ENCODE assay signal across 28 cellular contexts in the genomic region with DNA sequence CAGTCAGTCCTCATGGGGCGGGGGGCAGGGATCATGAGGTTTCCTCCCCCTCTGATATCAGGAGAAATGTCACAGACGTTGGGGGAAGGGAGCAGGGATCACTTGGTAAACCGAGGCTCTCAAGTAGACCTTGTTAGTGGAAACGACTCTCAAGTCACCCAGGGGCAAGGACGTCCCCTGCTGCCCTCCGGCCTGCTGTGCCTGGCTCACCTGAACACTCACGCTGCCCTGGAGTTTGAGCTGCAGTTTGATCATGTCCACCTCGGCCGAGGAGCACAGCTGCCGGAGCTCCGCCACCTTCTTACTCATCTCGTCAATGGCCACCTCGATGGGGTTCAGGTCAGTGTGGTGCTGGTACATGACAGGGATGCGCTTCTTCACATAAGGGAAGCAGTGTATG. TPM values are rescaled to one million over a fixed set of nuclear protein-coding genes. Genes with fewer than 3 reads are reported as not detected.
"Had no signal": no experiment of that assay in that cellular context is flagged by ENCODE, and none has a peak within 500 bp of the region (broad histone marks: within the 10 kb centered on the region; RNA-seq: fewer than 3 reads in every experiment).

No MANE protein-coding gene starts in this region.

- H3K27ac Mint-ChIP-seq: stimulated activated effector memory CD8-positive, alpha-beta T cell treated with anti-CD3 and anti-CD28 coated beads, Interleukin-12 subunit alpha, Interleukin-12 subunit beta, amount 100 ng/mL, for 72 hours; stimulated activated memory B cell treated with anti-CD40 and anti-IgM and Interleukin-4, amounts not matched to agents 10 μg/mL and 1 μg/mL and 100 μg/mL, for 72 hours; stimulated activated naive B cell treated with anti-CD40 and anti-IgM and Interleukin-4, amounts not matched to agents 10 μg/mL and 1 μg/mL and 100 μg/mL, for 72 hours; stimulated activated naive CD8-positive, alpha-beta T cell treated with anti-CD3 and anti-CD28 coated beads, Interleukin-15, Interleukin-2, amounts not matched to agents 100 ng/mL and 50 ng/mL, for 24 hours had no signal

- H3K4me3 ChIP-seq: stomach, suprapubic skin, testis, thoracic aorta, thyroid gland, tibial artery, tibial nerve, transverse colon, upper lobe of left lung, upper lobe of right lung, uterus, vagina had no signal

- H3K27ac ChIP-seq: stomach, suprapubic skin, testis, thoracic aorta, thyroid gland, tibial artery, tibial nerve, transverse colon, upper lobe of left lung, upper lobe of right lung, uterus, vagina had no signal

- ATAC-seq: stimulated activated effector memory CD8-positive, alpha-beta T cell treated with anti-CD3 and anti-CD28 coated beads, Interleukin-12 subunit alpha, Interleukin-12 subunit beta, amount 100 ng/mL, for 72 hours; stimulated activated memory B cell treated with anti-CD40 and anti-IgM and Interleukin-4, amounts not matched to agents 10 μg/mL and 1 μg/mL and 100 μg/mL, for 72 hours; stimulated activated naive B cell treated with anti-CD40 and anti-IgM and Interleukin-4, amounts not matched to agents 10 μg/mL and 1 μg/mL and 100 μg/mL, for 72 hours; stimulated activated naive CD8-positive, alpha-beta T cell treated with anti-CD3 and anti-CD28 coated beads, Interleukin-15, amount 100 ng/mL, for 72 hours; stimulated activated naive CD8-positive, alpha-beta T cell treated with anti-CD3 and anti-CD28 coated beads, Interleukin-15, Interleukin-2, amounts not matched to agents 100 U/mL and 50 U/mL, for 24 hours; upper lobe of right lung had no signal

- H3K27me3 ChIP-seq: stomach, suprapubic skin, testis, thyroid gland, tibial artery, tibial nerve, transverse colon, upper lobe of left lung, upper lobe of right lung, uterus, vagina had no signal

- H3K4me3 Mint-ChIP-seq: stimulated activated effector memory CD8-positive, alpha-beta T cell treated with anti-CD3 and anti-CD28 coated beads, Interleukin-12 subunit alpha, Interleukin-12 subunit beta, amount 100 ng/mL, for 72 hours; stimulated activated memory B cell treated with anti-CD40 and anti-IgM and Interleukin-4, amounts not matched to agents 10 μg/mL and 1 μg/mL and 100 μg/mL, for 72 hours; stimulated activated naive B cell treated with anti-CD40 and anti-IgM and Interleukin-4, amounts not matched to agents 10 μg/mL and 1 μg/mL and 100 μg/mL, for 72 hours; stimulated activated naive CD8-positive, alpha-beta T cell treated with anti-CD3 and anti-CD28 coated beads, Interleukin-15, amount 100 ng/mL, for 72 hours; stimulated activated naive CD8-positive, alpha-beta T cell treated with anti-CD3 and anti-CD28 coated beads, Interleukin-15, Interleukin-2, amounts not matched to agents 100 ng/mL and 50 ng/mL, for 24 hours had no signal

- DNase-seq: stimulated activated CD4-positive, alpha-beta T cell treated with anti-CD3 and anti-CD28 coated beads, Interleukin-2, amount 100 ng/mL, for 24 hours; stimulated activated CD4-positive, alpha-beta T cell treated with anti-CD3 and anti-CD28 coated beads, Interleukin-2, amount 100 ng/mL, for 48 hours; stimulated activated CD4-positive, alpha-beta T cell treated with anti-CD3 and anti-CD28 coated beads, Interleukin-4, amount 100 ng/mL, for 1 hour; stimulated activated CD4-positive, alpha-beta T cell treated with anti-CD3 and anti-CD28 coated beads, Interleukin-4, amount 100 ng/mL, for 24 hours; stimulated activated CD4-positive, alpha-beta T cell treated with anti-CD3 and anti-CD28 coated beads, Interleukin-4, amount 100 ng/mL, for 4 hours; stimulated activated CD8-positive, alpha-beta memory T cell treated with anti-CD3 and anti-CD28 coated beads, Interleukin-4, amount 100 ng/mL, for 48 hours; stimulated activated naive B cell treated with anti-CD40 and anti-IgM and Interleukin-4, amounts not matched to agents 10 μg/mL and 1 μg/mL and 100 μg/mL, for 72 hours; stimulated activated naive CD4-positive, alpha-beta T cell; stimulated activated naive CD4-positive, alpha-beta T cell treated with Interleukin-2 at 50 U/mL for 16 hours; stimulated activated naive CD8-positive, alpha-beta T cell treated with anti-CD3 and anti-CD28 coated beads, Interleukin-15, amount 100 ng/mL, for 72 hours; stimulated activated naive CD8-positive, alpha-beta T cell treated with anti-CD3 and anti-CD28 coated beads, Interleukin-15, Interleukin-2, amounts not matched to agents 100 U/mL and 50 U/mL, for 24 hours; stomach; substantia nigra; testis; thyroid gland; tibial artery; transverse colon; upper lobe of right lung; uterus had no signal

- H3K36me3 ChIP-seq: uterus, vagina had no signal

- H3K9me3 Mint-ChIP-seq: stimulated activated effector memory CD8-positive, alpha-beta T cell treated with anti-CD3 and anti-CD28 coated beads, Interleukin-12 subunit alpha, Interleukin-12 subunit beta, amount 100 ng/mL, for 72 hours; stimulated activated memory B cell treated with anti-CD40 and anti-IgM and Interleukin-4, amounts not matched to agents 10 μg/mL and 1 μg/mL and 100 μg/mL, for 72 hours; stimulated activated naive B cell treated with anti-CD40 and anti-IgM and Interleukin-4, amounts not matched to agents 10 μg/mL and 1 μg/mL and 100 μg/mL, for 72 hours; stimulated activated naive CD8-positive, alpha-beta T cell treated with anti-CD3 and anti-CD28 coated beads, Interleukin-15, amount 100 ng/mL, for 72 hours; stimulated activated naive CD8-positive, alpha-beta T cell treated with anti-CD3 and anti-CD28 coated beads, Interleukin-15, Interleukin-2, amounts not matched to agents 100 ng/mL and 50 ng/mL, for 24 hours had no signal

- H3K4me1 Mint-ChIP-seq: stimulated activated memory B cell treated with anti-CD40 and anti-IgM and Interleukin-4, amounts not matched to agents 10 μg/mL and 1 μg/mL and 100 μg/mL, for 72 hours; stimulated activated naive B cell treated with anti-CD40 and anti-IgM and Interleukin-4, amounts not matched to agents 10 μg/mL and 1 μg/mL and 100 μg/mL, for 72 hours had no signal

- H3K4me1 ChIP-seq: stomach, testis, tibial artery, upper lobe of left lung, upper lobe of right lung, uterus had no signal

- H3K9me3 ChIP-seq: stomach, suprapubic skin, testis, thoracic aorta, thyroid gland, tibial artery, tibial nerve, transverse colon, upper lobe of left lung, upper lobe of right lung, uterus, vagina had no signal

- H3K27me3 Mint-ChIP-seq: stimulated activated memory B cell treated with anti-CD40 and anti-IgM and Interleukin-4, amounts not matched to agents 10 μg/mL and 1 μg/mL and 100 μg/mL, for 72 hours; stimulated activated naive B cell treated with anti-CD40 and anti-IgM and Interleukin-4, amounts not matched to agents 10 μg/mL and 1 μg/mL and 100 μg/mL, for 72 hours; stimulated activated naive CD8-positive, alpha-beta T cell treated with anti-CD3 and anti-CD28 coated beads, Interleukin-15, amount 100 ng/mL, for 72 hours; stimulated activated naive CD8-positive, alpha-beta T cell treated with anti-CD3 and anti-CD28 coated beads, Interleukin-15, Interleukin-2, amounts not matched to agents 100 ng/mL and 50 ng/mL, for 24 hours had no signal

RNA-seq across cellular contexts. Expression of a gene that starts 47.6 kb away (rescaled TPM):
- total RNA-seq: subcutaneous adipose tissue, thoracic aorta, tibial nerve, upper lobe of right lung had no signal
